14 cellular contexts compared by ENCODE assay signal in genomic region chr10:614772-615582, GRCh38.
DNase-seq lines count a peak whose midpoint lies in the region; ATAC-seq and TF ChIP-seq lines count a peak whose summit lies in the region.
"Had no signal": no experiment of that assay in that cellular context is flagged by ENCODE, and none has a peak within 500 bp of the region (broad histone marks: within the 10 kb centered on the region; RNA-seq: fewer than 3 reads in every experiment).

No MANE protein-coding gene starts in this region.

- H3K27me3 ChIP-seq in GM23338 (ENCODE audit: insufficient read depth) (no peaks in the 10 kb centered on the region), skeletal muscle satellite cell (ENCODE audit: control insufficient read depth, insufficient read depth, low read length) (no peaks in the 10 kb centered on the region)
- H3K27me3 ChIP-seq: foreskin keratinocyte had no signal

- no peak for ATAC-seq in GM23338
- ATAC-seq in GM18907 (IDR thresholded peaks at IDR 0.05; ENCODE audit: unreplicated experiment), result no peak
- ATAC-seq: activated CD8-positive, alpha-beta T cell treated with anti-CD3 and anti-CD28 coated beads for 36 hours; CD8-positive, alpha-beta T cell had no signal

- no peak overlapping the region for H3K4me3 ChIP-seq in GM23338
- H3K4me3 ChIP-seq in skeletal muscle satellite cell (ENCODE audit: low read length), result no peak overlapping the region

- no peaks in the 10 kb centered on the region for H3K36me3 Mint-ChIP-seq in GM23338 (ENCODE audit: low read depth)
- no peaks in the 10 kb centered on the region for H3K36me3 Mint-ChIP-seq in activated T-helper 2 cell treated with anti-CD3 and anti-CD28 coated beads, Interferon-gamma antibody, Interleukin-2, Interleukin-4, amounts not matched to agents 10 μg/mL and 5 μg/mL and 100 μg/mL, durations not matched to agents 14 hours and 24 hours and 36 hours (ENCODE audit: low read depth)
- H3K36me3 Mint-ChIP-seq: CD8-positive, alpha-beta T cell had no signal

- H3K27ac ChIP-seq in GM23338 (ENCODE audit: low read depth), result no peak overlapping the region
- H3K27ac ChIP-seq in cingulate gyrus (ENCODE audit: low read depth, low read length), result peak overlapping the region; percentile 83
- H3K27ac ChIP-seq: foreskin keratinocyte had no signal

- no peak overlapping the region for H3K4me3 Mint-ChIP-seq in GM23338
- H3K4me3 Mint-ChIP-seq in activated T-helper 2 cell treated with anti-CD3 and anti-CD28 coated beads, Interferon-gamma antibody, Interleukin-2, Interleukin-4, amounts not matched to agents 10 μg/mL and 5 μg/mL and 100 μg/mL, durations not matched to agents 14 hours and 24 hours and 36 hours (ENCODE audit: low read depth), result no peak overlapping the region
- H3K4me3 Mint-ChIP-seq: activated CD8-positive, alpha-beta T cell treated with anti-CD3 and anti-CD28 coated beads for 36 hours; CD8-positive, alpha-beta T cell had no signal

- 0 out of 2 replicates have a peak, but pooled peaks cover 2% of the 10 kb centered on the region for H3F3A ChIP-seq in GM23338 (replicated peaks; ENCODE audit: low read depth)

- no peaks in the 10 kb centered on the region for H3K9me2 ChIP-seq in GM23338 (ENCODE audit: insufficient read depth)

- no peak overlapping the region for H3K9ac ChIP-seq in skeletal muscle satellite cell (ENCODE audit: low read depth, low read length)

- H3K4me1 Mint-ChIP-seq in GM23338, result peaks cover 54% of the 10 kb centered on the region
- peaks cover 2% of the 10 kb centered on the region for H3K4me1 Mint-ChIP-seq in activated T-helper 2 cell treated with anti-CD3 and anti-CD28 coated beads, Interferon-gamma antibody, Interleukin-2, Interleukin-4, amounts not matched to agents 10 μg/mL and 5 μg/mL and 100 μg/mL, durations not matched to agents 14 hours and 24 hours and 36 hours (ENCODE audit: low read depth)

- no peaks in the 10 kb centered on the region for H3K9me3 ChIP-seq in skeletal muscle satellite cell (replicated peaks; ENCODE audit: low read length)

- DNase-seq in GM23338 (ENCODE audit: low spot score) (no peak), middle frontal gyrus (ENCODE audit: extremely low spot score, low spot score) (peak; percentile 75), DMS53 treated with DMSO at 0.1 percent for 48 hours (lab: John Stamatoyannopoulos, UW; ENCODE audit: unreplicated experiment) (no peak), NAMALWA (ENCODE audit: low spot score) (no peak)
- no peak for DNase-seq in activated T-helper 2 cell treated with anti-CD3 and anti-CD28 coated beads, Interferon-gamma antibody, Interleukin-2, Interleukin-4, amounts not matched to agents 10 μg/mL and 5 μg/mL and 100 μg/mL, durations not matched to agents 14 hours and 24 hours and 36 hours (ENCODE audit: low spot score)
- DNase-seq: activated CD8-positive, alpha-beta T cell treated with anti-CD3 and anti-CD28 coated beads for 36 hours; activated naive CD4-positive, alpha-beta T cell; CD8-positive, alpha-beta T cell; NCI-H226; T-helper 9 cell had no signal

- H3K9me3 Mint-ChIP-seq in GM23338, result no peaks in the 10 kb centered on the region
- H3K9me3 Mint-ChIP-seq in activated T-helper 2 cell treated with anti-CD3 and anti-CD28 coated beads, Interferon-gamma antibody, Interleukin-2, Interleukin-4, amounts not matched to agents 10 μg/mL and 5 μg/mL and 100 μg/mL, durations not matched to agents 14 hours and 24 hours and 36 hours, result peaks cover 13% of the 10 kb centered on the region
- H3K9me3 Mint-ChIP-seq: CD8-positive, alpha-beta T cell had no signal

- H3K4me2 ChIP-seq in GM23338 (no peak overlapping the region), skeletal muscle satellite cell (ENCODE audit: low read length) (peak overlapping the region; percentile 42)

- H4K20me1 ChIP-seq in GM23338 (replicated peaks; ENCODE audit: insufficient read depth), result no peaks in the 10 kb centered on the region; the same call in 1 of the 2 replicates

- H3K4me1 ChIP-seq in GM23338 (ENCODE audit: insufficient read depth) (peaks cover 19% of the 10 kb centered on the region), skeletal muscle satellite cell (ENCODE audit: control insufficient read depth, insufficient read depth, low read length) (peaks cover 48% of the 10 kb centered on the region)

- peaks cover 27% of the 10 kb centered on the region for H3K79me2 ChIP-seq in GM23338 (replicated peaks; ENCODE audit: insufficient read depth)

- intact Hi-C loops in activated T-helper 2 cell treated with anti-CD3 and anti-CD28 coated beads, Interferon-gamma antibody, Interleukin-2, Interleukin-4, amounts not matched to agents 10 μg/mL and 5 μg/mL and 100 μg/mL, durations not matched to agents 14 hours and 24 hours and 36 hours (cut with micrococcal nuclease), result no loop called here

- peaks cover 5% of the 10 kb centered on the region for H3K27me3 Mint-ChIP-seq in GM23338 (ENCODE audit: insufficient read depth, low read depth, poor library complexity)
- H3K27me3 Mint-ChIP-seq in activated T-helper 2 cell treated with anti-CD3 and anti-CD28 coated beads, Interferon-gamma antibody, Interleukin-2, Interleukin-4, amounts not matched to agents 10 μg/mL and 5 μg/mL and 100 μg/mL, durations not matched to agents 14 hours and 24 hours and 36 hours (ENCODE audit: low read depth), result peaks cover 4% of the 10 kb centered on the region

- TF ChIP-seq CTCF in GM23338 (conservative IDR thresholded peaks at IDR 0.05; ENCODE audit: low read depth in 2 of 2), result no peak

- H3K36me3 ChIP-seq in GM23338 (ENCODE audit: insufficient read depth), result no peaks in the 10 kb centered on the region
- no peaks in the 10 kb centered on the region for H3K36me3 ChIP-seq in skeletal muscle satellite cell (ENCODE audit: insufficient read depth, low read length)

- peak overlapping the region; percentile 68 for H3K27ac Mint-ChIP-seq in GM23338
- H3K27ac Mint-ChIP-seq in activated T-helper 2 cell treated with anti-CD3 and anti-CD28 coated beads, Interferon-gamma antibody, Interleukin-2, Interleukin-4, amounts not matched to agents 10 μg/mL and 5 μg/mL and 100 μg/mL, durations not matched to agents 14 hours and 24 hours and 36 hours, result no peak overlapping the region
- H3K27ac Mint-ChIP-seq: activated CD8-positive, alpha-beta T cell treated with anti-CD3 and anti-CD28 coated beads for 36 hours; CD8-positive, alpha-beta T cell had no signal

- H2AFZ ChIP-seq in GM23338, result no peak overlapping the region

TF ChIP-seq in GM23338, 12 proteins besides CTCF, POLR2A, EP300 and RAD21 (continues in another document):
- TF ChIP-seq ZNF331 (CRISPR knock-in tag; IDR thresholded peaks at IDR 0.05; ENCODE audit: low read depth) (no peak), NANOG (IDR thresholded peaks at IDR 0.05; ENCODE audit: borderline replicate concordance) (no peak), STAT1 (IDR thresholded peaks at IDR 0.05; ENCODE audit: unreplicated experiment) (no peak), EZH2 (IDR thresholded peaks at IDR 0.05; ENCODE audit: low read depth, unreplicated experiment) (no peak), EZH2phosphoT487 (IDR thresholded peaks at IDR 0.05; ENCODE audit: unreplicated experiment) (no peak)
